Comparison of ENCODE assay signal across 1 cellular context in the genomic region with DNA sequence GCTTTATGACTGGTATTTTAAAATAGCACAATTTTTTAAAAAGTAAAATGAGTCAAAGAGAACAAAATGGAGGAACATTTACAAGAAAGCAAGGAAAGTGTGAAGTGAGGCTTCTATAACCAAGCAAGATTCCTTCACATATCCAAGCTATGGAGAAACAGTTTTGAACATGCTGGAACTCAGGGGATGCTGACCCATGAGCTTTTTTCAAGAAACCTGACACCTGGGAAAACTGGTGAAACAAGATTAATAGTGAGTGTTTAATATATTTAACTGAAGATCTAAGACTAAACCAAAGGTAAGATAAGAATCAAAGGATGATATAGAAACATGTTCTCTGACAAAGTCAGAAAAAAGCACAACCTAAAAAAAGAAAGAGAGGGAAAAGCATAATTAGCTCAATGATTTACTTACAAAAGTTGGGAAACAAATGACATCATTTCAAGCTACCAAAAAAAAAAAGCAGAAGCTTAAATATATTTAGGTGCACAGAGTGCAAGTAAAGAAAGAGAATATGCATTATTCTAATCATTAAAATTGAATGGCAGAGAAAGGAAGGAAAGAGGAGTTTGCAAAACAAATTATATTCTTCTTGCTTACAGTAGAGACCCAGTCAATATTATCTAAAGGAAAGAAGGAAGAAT.
TF ChIP-seq lines count a peak whose summit lies in the region.

No MANE protein-coding gene starts in this region.

TF ChIP-seq in K562, 482 proteins besides CTCF, POLR2A, EP300 and RAD21:
- TF ChIP-seq, protein P1, sequence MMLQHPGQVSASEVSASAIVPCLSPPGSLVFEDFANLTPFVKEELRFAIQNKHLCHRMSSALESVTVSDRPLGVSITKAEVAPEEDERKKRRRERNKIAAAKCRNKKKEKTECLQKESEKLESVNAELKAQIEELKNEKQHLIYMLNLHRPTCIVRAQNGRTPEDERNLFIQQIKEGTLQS (IDR thresholded peaks at IDR 0.05), result 0 out of 2 replicates have a peak, but pooled peaks have one; percentile 21
- TF ChIP-seq, protein P1 (CRISPR knock-in tag; conservative IDR thresholded peaks at IDR 0.05), result no peak
- TF ChIP-seq JUND (IDR thresholded peaks at IDR 0.05; ENCODE audit: borderline replicate concordance, low read depth, low read length) (no peak), JUND (tag; IDR thresholded peaks at IDR 0.05; ENCODE audit: borderline replicate concordance, low read depth, low read length) (no peak), MNT (conservative IDR thresholded peaks at IDR 0.05) (0 out of 4 replicates have a peak, but pooled peaks of 1 of the 2 experiments have one; percentile 24)
